ENCODE assay signal across 23 cellular contexts in the genomic region with DNA sequence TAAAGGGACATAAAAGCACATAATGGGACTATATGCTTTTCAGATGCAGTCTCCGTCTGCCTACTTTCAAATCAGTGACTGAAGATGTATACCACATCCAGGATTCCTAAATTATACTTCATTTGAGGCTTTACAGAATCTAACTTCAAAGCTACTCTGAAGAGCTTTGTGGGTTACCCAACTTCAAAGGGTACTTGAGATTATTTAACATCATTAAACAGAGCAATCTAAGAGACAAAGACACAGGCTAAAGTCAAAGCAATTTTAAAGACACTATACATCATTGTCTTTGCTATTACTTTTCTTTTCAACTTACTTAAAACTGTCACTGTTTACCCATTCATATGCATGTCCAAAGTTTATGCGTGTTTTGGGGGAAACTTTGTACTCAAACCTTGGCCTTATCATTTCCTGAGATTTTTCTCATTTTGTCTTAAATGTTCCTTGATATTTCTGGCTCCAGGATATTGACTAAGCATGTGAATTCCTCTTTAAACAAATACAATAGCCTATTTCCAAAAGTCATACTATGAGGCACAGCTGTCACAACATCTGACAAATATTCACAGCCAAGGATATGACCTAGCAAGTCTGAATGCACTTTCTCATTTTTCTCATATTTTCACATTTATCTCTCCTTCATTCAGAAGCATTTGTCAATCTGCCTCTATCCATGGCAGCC.
"Had no signal": no experiment of that assay in that cellular context is flagged by ENCODE, and none has a peak within 500 bp of the region (broad histone marks: within the 10 kb centered on the region; RNA-seq: fewer than 3 reads in every experiment).

No MANE protein-coding gene starts in this region.

- H3K27me3 Mint-ChIP-seq: activated CD8-positive, alpha-beta T cell treated with anti-CD3 and anti-CD28 coated beads for 36 hours; activated naive CD8-positive, alpha-beta T cell treated with anti-CD3 and anti-CD28 coated beads, Interleukin-2, amount 50 U/mL, for 24 hours; stimulated activated naive CD8-positive, alpha-beta T cell treated with anti-CD3 and anti-CD28 coated beads, Interleukin-15, amount 100 ng/mL, for 72 hours had no signal

- FAIRE-seq: islet of Langerhans had no signal

- H3K27ac ChIP-seq: ascending aorta, coronary artery, foreskin keratinocyte, ovary, testis, upper lobe of right lung had no signal

- H3K4me1 ChIP-seq: ascending aorta, testis, upper lobe of right lung had no signal

- DNase-seq: activated CD4-positive, CD25-positive, alpha-beta regulatory T cell treated with anti-CD3 and anti-CD28 coated beads, Interleukin-2, amount 50 U/mL, for 72 hours; activated CD8-positive, alpha-beta memory T cell treated with anti-CD3 and anti-CD28 coated beads, Interleukin-2, amount 50 U/mL, for 48 hours; activated CD8-positive, alpha-beta T cell treated with anti-CD3 and anti-CD28 coated beads for 36 hours; activated naive CD4-positive, alpha-beta T cell treated with Interleukin-2 at 50 U/mL for 16 hours; activated naive CD8-positive, alpha-beta T cell treated with anti-CD3 and anti-CD28 coated beads, Interleukin-2, amount 50 U/mL, for 24 hours; caudate nucleus; head of caudate nucleus; mesendoderm; ovary; stimulated activated CD4-positive, alpha-beta T cell treated with anti-CD3 and anti-CD28 coated beads, Interleukin-4, amount 100 ng/mL, for 4 hours; stimulated activated naive CD8-positive, alpha-beta T cell treated with anti-CD3 and anti-CD28 coated beads, Interleukin-15, amount 100 ng/mL, for 72 hours; SW 1271; T-helper 9 cell; testis; upper lobe of right lung had no signal

- H3K4me3 ChIP-seq: ascending aorta, coronary artery, ovary, testis, upper lobe of right lung had no signal

- H3K4me3 Mint-ChIP-seq: activated CD8-positive, alpha-beta T cell treated with anti-CD3 and anti-CD28 coated beads for 36 hours; activated naive CD8-positive, alpha-beta T cell treated with anti-CD3 and anti-CD28 coated beads, Interleukin-2, amount 50 U/mL, for 24 hours; activated T-helper 1 cell treated with anti-CD3 and anti-CD28 coated beads, Interleukin-12 subunit alpha, Interleukin-12 subunit beta, Interleukin-2, Interleukin-4 antibody, amounts not matched to agents 30 ng/mL and 10 ng/mL and 1 ng/mL, durations not matched to agents 14 hours and 24 hours and 36 hours; neural crest cell; stimulated activated naive CD8-positive, alpha-beta T cell treated with anti-CD3 and anti-CD28 coated beads, Interleukin-15, amount 100 ng/mL, for 72 hours had no signal

- H3K9me3 ChIP-seq: ascending aorta, ovary, testis, upper lobe of right lung had no signal

- H3K36me3 ChIP-seq: ascending aorta, ovary, upper lobe of right lung had no signal

- H3K27ac Mint-ChIP-seq: activated CD8-positive, alpha-beta T cell treated with anti-CD3 and anti-CD28 coated beads for 36 hours; activated naive CD8-positive, alpha-beta T cell treated with anti-CD3 and anti-CD28 coated beads, Interleukin-2, amount 50 U/mL, for 24 hours; activated T-helper 1 cell treated with anti-CD3 and anti-CD28 coated beads, Interleukin-12 subunit alpha, Interleukin-12 subunit beta, Interleukin-2, Interleukin-4 antibody, amounts not matched to agents 30 ng/mL and 10 ng/mL and 1 ng/mL, durations not matched to agents 14 hours and 24 hours and 36 hours; stimulated activated naive CD8-positive, alpha-beta T cell treated with anti-CD3 and anti-CD28 coated beads, Interleukin-15, amount 100 ng/mL, for 72 hours had no signal

- H3K9me3 Mint-ChIP-seq: activated T-helper 1 cell treated with anti-CD3 and anti-CD28 coated beads, Interleukin-12 subunit alpha, Interleukin-12 subunit beta, Interleukin-2, Interleukin-4 antibody, amounts not matched to agents 30 ng/mL and 10 ng/mL and 1 ng/mL, durations not matched to agents 14 hours and 24 hours and 36 hours had no signal

- H3K27me3 ChIP-seq: ascending aorta, foreskin keratinocyte, ovary, testis, upper lobe of right lung had no signal

- H3K4me1 Mint-ChIP-seq: activated naive CD8-positive, alpha-beta T cell treated with anti-CD3 and anti-CD28 coated beads, Interleukin-2, amount 50 U/mL, for 24 hours; stimulated activated naive CD8-positive, alpha-beta T cell treated with anti-CD3 and anti-CD28 coated beads, Interleukin-15, amount 100 ng/mL, for 72 hours had no signal

- ATAC-seq: activated CD8-positive, alpha-beta T cell treated with anti-CD3 and anti-CD28 coated beads for 36 hours; activated naive CD8-positive, alpha-beta T cell treated with anti-CD3 and anti-CD28 coated beads, Interleukin-2, amount 50 U/mL, for 24 hours; esophagus mucosa; foreskin keratinocyte; left lobe of liver; stimulated activated naive CD8-positive, alpha-beta T cell treated with anti-CD3 and anti-CD28 coated beads, Interleukin-15, amount 100 ng/mL, for 72 hours; upper lobe of right lung had no signal
